ENCODE assay signal across 8 cellular contexts in genomic region chr2:6352906-6353515, GRCh38.
DNase-seq lines count a peak whose midpoint lies in the region; FAIRE-seq and TF ChIP-seq lines count a peak whose summit lies in the region.

No MANE protein-coding gene starts in this region.

- H3K27me3 Mint-ChIP-seq in nephron (ENCODE audit: low read depth): peaks cover 8% of the 10 kb centered on the region

- TF ChIP-seq CTCF in choroid plexus epithelial cell (conservative IDR thresholded peaks at IDR 0.05; ENCODE audit: low read depth, low read length): peak; percentile 81
- peak; percentile 41 to 54 (median 50) for TF ChIP-seq CTCF in nephron (IDR thresholded peaks at IDR 0.05; ENCODE audit: unreplicated experiment in 3 of 3)

- DNase-seq in DMS53 treated with DMSO at 0.1 percent for 48 hours (lab: John Stamatoyannopoulos, UW; ENCODE audit: unreplicated experiment): peak; percentile 30
- DNase-seq in NCI-H1694 (lab: John Stamatoyannopoulos, UW): peak; percentile 56
- peak; percentile 64 for DNase-seq in choroid plexus epithelial cell (ENCODE audit: low read depth)
- DNase-seq in HTR-8/SVneo (ENCODE audit: insufficient read length, low spot score): no peak
- DNase-seq in glomerular visceral epithelial cell (ENCODE audit: extremely low spot score): no peak
- no peak for DNase-seq in AG20443 (ENCODE audit: low spot score)
- DNase-seq in RPMI8226: no peak

- no peaks in the 10 kb centered on the region for H3K36me3 Mint-ChIP-seq in nephron (ENCODE audit: low read depth)

- no peak overlapping the region for H3K4me3 ChIP-seq in choroid plexus epithelial cell (ENCODE audit: low read depth, low read length)

- no peaks in the 10 kb centered on the region for H3K9me3 Mint-ChIP-seq in nephron

- no peak for FAIRE-seq in HTR-8/SVneo (lab: Jason Lieb, UNC)

- H3K4me1 Mint-ChIP-seq in nephron: peaks cover 12% of the 10 kb centered on the region

- H3K27ac Mint-ChIP-seq in nephron: no peak overlapping the region

- H3K4me3 Mint-ChIP-seq in nephron: no peak overlapping the region

Comparison
In these comparisons a context has a peak if more than half of its experiments do, and no peak if none do; other contexts are left out.
1. DNase-seq: peak in DMS53 treated with DMSO at 0.1 percent for 48 hours (single experiment), NCI-H1694 (single experiment) and choroid plexus epithelial cell (single experiment); none in HTR-8/SVneo (single experiment), glomerular visceral epithelial cell (single experiment), AG20443 (single experiment) and RPMI8226 (single experiment).